Comparison of ENCODE assay signal across 24 cellular contexts in genomic region chr10:43024942-43025700, GRCh38. TPM values are rescaled to one million over a fixed set of nuclear protein-coding genes. Genes with fewer than 3 reads are reported as not detected.
"Had no signal": no experiment of that assay in that cellular context is flagged by ENCODE, and none has a peak within 500 bp of the region (broad histone marks: within the 10 kb centered on the region; RNA-seq: fewer than 3 reads in every experiment).

No MANE protein-coding gene starts in this region.

- H3K27ac ChIP-seq: colonic mucosa, esophagus squamous epithelium, gastrocnemius medialis, left ventricle myocardium inferior, neutrophil, ovary, psoas muscle, right atrium auricular region, thoracic aorta had no signal

- H3K4me1 Mint-ChIP-seq: activated naive CD8-positive, alpha-beta T cell treated with anti-CD3 and anti-CD28 coated beads, Interleukin-2, amount 10 ng/mL, durations not matched to agents 7 days and 5 days; central memory CD8-positive, alpha-beta T cell had no signal

- H3K4me3 ChIP-seq: colonic mucosa, esophagus squamous epithelium, gastrocnemius medialis, left ventricle myocardium inferior, ovary, psoas muscle, right atrium auricular region, thoracic aorta had no signal

- H3K9me3 ChIP-seq: breast epithelium, colonic mucosa, esophagus squamous epithelium, gastrocnemius medialis, left ventricle myocardium inferior, neutrophil, ovary, psoas muscle, right atrium auricular region, thoracic aorta had no signal

- DNase-seq: activated CD4-positive, alpha-beta T cell treated with anti-CD3 and anti-CD28 coated beads for 4 hours; activated CD4-positive, alpha-beta T cell treated with anti-CD3 and anti-CD28 coated beads, Interleukin-2, amount 50 U/mL, for 48 hours; activated CD4-positive, CD25-positive, alpha-beta regulatory T cell; activated effector memory CD4-positive, alpha-beta T cell treated with Interleukin-2 at 50 U/mL for 16 hours; activated naive CD4-positive, alpha-beta T cell treated with anti-CD3 and anti-CD28 coated beads for 36 hours; activated naive CD8-positive, alpha-beta T cell treated with anti-CD3 and anti-CD28 coated beads, Interleukin-2, amount 10 ng/mL, durations not matched to agents 7 days and 5 days; activated T-cell treated with anti-CD3 and anti-CD28 coated beads, Interleukin-2, amount 50 U/mL, for 72 hours; amniotic stem cell; colonic mucosa; esophagus squamous epithelium; gastrocnemius medialis; hippocampal formation; left ventricle myocardium inferior; ovary; psoas muscle; stimulated activated CD4-positive, alpha-beta T cell treated with anti-CD3 and anti-CD28 coated beads, Interleukin-4, amount 100 ng/mL, for 24 hours; stimulated activated naive CD4-positive, alpha-beta T cell treated with Interleukin-2 at 50 U/mL for 16 hours had no signal

- H3K4me3 Mint-ChIP-seq: activated naive CD4-positive, alpha-beta T cell treated with anti-CD3 and anti-CD28 coated beads for 36 hours; activated naive CD8-positive, alpha-beta T cell treated with anti-CD3 and anti-CD28 coated beads, Interleukin-2, amount 10 ng/mL, durations not matched to agents 7 days and 5 days; activated T-cell treated with anti-CD3 and anti-CD28 coated beads, Interleukin-2, amount 50 U/mL, for 72 hours; central memory CD8-positive, alpha-beta T cell; natural killer cell treated with Interleukin-12 subunit alpha and Interleukin-12 subunit beta and Interleukin-15 and Interleukin-18, amount 100 ng/mL, for 72 hours; type B pancreatic cell had no signal

- H3K36me3 ChIP-seq: breast epithelium, colonic mucosa, esophagus squamous epithelium, gastrocnemius medialis, left ventricle myocardium inferior, neutrophil, ovary, right atrium auricular region, thoracic aorta had no signal

- ATAC-seq: activated T-cell treated with anti-CD3 and anti-CD28 coated beads, Interleukin-2, amount 50 U/mL, for 72 hours; gastrocnemius medialis; natural killer cell treated with Interleukin-12 subunit alpha and Interleukin-12 subunit beta and Interleukin-15 and Interleukin-18, amount 100 ng/mL, for 72 hours; psoas muscle had no signal

- H3K9me3 Mint-ChIP-seq: activated naive CD4-positive, alpha-beta T cell treated with anti-CD3 and anti-CD28 coated beads for 36 hours; activated naive CD8-positive, alpha-beta T cell treated with anti-CD3 and anti-CD28 coated beads, Interleukin-2, amount 10 ng/mL, durations not matched to agents 7 days and 5 days; activated T-cell treated with anti-CD3 and anti-CD28 coated beads, Interleukin-2, amount 50 U/mL, for 72 hours; central memory CD8-positive, alpha-beta T cell; natural killer cell treated with Interleukin-12 subunit alpha and Interleukin-12 subunit beta and Interleukin-15 and Interleukin-18, amount 100 ng/mL, for 72 hours; type B pancreatic cell had no signal

- H3K27me3 ChIP-seq: breast epithelium, colonic mucosa, neutrophil, ovary, right atrium auricular region had no signal

- H3K36me3 Mint-ChIP-seq: activated naive CD8-positive, alpha-beta T cell treated with anti-CD3 and anti-CD28 coated beads, Interleukin-2, amount 10 ng/mL, durations not matched to agents 7 days and 5 days; natural killer cell treated with Interleukin-12 subunit alpha and Interleukin-12 subunit beta and Interleukin-15 and Interleukin-18, amount 100 ng/mL, for 72 hours; type B pancreatic cell had no signal

- H3K4me1 ChIP-seq: breast epithelium, colonic mucosa, gastrocnemius medialis, left ventricle myocardium inferior, psoas muscle had no signal

- H3K27ac Mint-ChIP-seq: activated naive CD4-positive, alpha-beta T cell treated with anti-CD3 and anti-CD28 coated beads for 36 hours; activated naive CD8-positive, alpha-beta T cell treated with anti-CD3 and anti-CD28 coated beads, Interleukin-2, amount 10 ng/mL, durations not matched to agents 7 days and 5 days; activated T-cell treated with anti-CD3 and anti-CD28 coated beads, Interleukin-2, amount 50 U/mL, for 72 hours; natural killer cell treated with Interleukin-12 subunit alpha and Interleukin-12 subunit beta and Interleukin-15 and Interleukin-18, amount 100 ng/mL, for 72 hours; type B pancreatic cell had no signal

RNA-seq across cellular contexts. Expression of gene RET, which starts 51.7 kb away (rescaled TPM):
- total RNA-seq: natural killer cell treated with Interleukin-12 subunit alpha and Interleukin-12 subunit beta and Interleukin-15 and Interleukin-18, amount 100 ng/mL, for 72 hours had no signal
